1 cellular context compared by ENCODE assay signal in genomic region chr20:17525650-17526049, GRCh38.
TF ChIP-seq lines count a peak whose summit lies in the region.

No MANE protein-coding gene starts in this region.

TF ChIP-seq in K562, 482 proteins besides CTCF, POLR2A, EP300 and RAD21 (continued from another document):
- TF ChIP-seq CBFA2T2 (conservative IDR thresholded peaks at IDR 0.05) (0 out of 2 replicates have a peak, but pooled peaks have one; percentile 13), WHSC1 (IDR thresholded peaks at IDR 0.05; ENCODE audit: low read length) (no peak), ZNF76 (CRISPR knock-in tag; IDR thresholded peaks at IDR 0.05; ENCODE audit: borderline replicate concordance) (no peak), JUNB (CRISPR knock-in tag; conservative IDR thresholded peaks at IDR 0.05) (no peak), XRCC5 (IDR thresholded peaks at IDR 0.05; ENCODE audit: low read depth, low read length) (no peak), NFYB (IDR thresholded peaks at IDR 0.05; ENCODE audit: extremely low read depth, insufficient read length) (peak; percentile 9), ZBTB7A (IDR thresholded peaks at IDR 0.05; ENCODE audit: borderline replicate concordance, control insufficient read depth, low read depth, low read length) (no peak), XRCC3 (IDR thresholded peaks at IDR 0.05) (no peak), HCFC1 (IDR thresholded peaks at IDR 0.05; ENCODE audit: low read depth, low read length) (peak; percentile 78), RUNX1 (IDR thresholded peaks at IDR 0.05; ENCODE audit: low read depth) (no peak), PTTG1 (tag; IDR thresholded peaks at IDR 0.05; ENCODE audit: low read depth) (no peak), USF1 (CRISPR knock-in tag; IDR thresholded peaks at IDR 0.05) (peak; percentile 92), SAP30 (IDR thresholded peaks at IDR 0.05; ENCODE audit: borderline replicate concordance, insufficient read depth, low read depth, low read length, poor library complexity, severe bottlenecking) (no peak), ZNF395 (CRISPR knock-in tag; IDR thresholded peaks at IDR 0.05) (no peak), E4F1 (CRISPR knock-in tag; IDR thresholded peaks at IDR 0.05; ENCODE audit: borderline replicate concordance) (no peak), ZNF174 (CRISPR knock-in tag; IDR thresholded peaks at IDR 0.05) (no peak), ZNF431 (CRISPR knock-in tag; IDR thresholded peaks at IDR 0.05) (no peak), ZNF77 (CRISPR knock-in tag; IDR thresholded peaks at IDR 0.05) (no peak), SUPT5H (IDR thresholded peaks at IDR 0.05) (no peak), RAD51 (IDR thresholded peaks at IDR 0.05; ENCODE audit: borderline replicate concordance, low read depth) (peak; percentile 74), NEUROD1 (IDR thresholded peaks at IDR 0.05; ENCODE audit: borderline replicate concordance, low read depth, low read length, partially characterized antibody) (no peak), CBFA2T3 (IDR thresholded peaks at IDR 0.05) (no peak)
- TF ChIP-seq, protein P1, sequence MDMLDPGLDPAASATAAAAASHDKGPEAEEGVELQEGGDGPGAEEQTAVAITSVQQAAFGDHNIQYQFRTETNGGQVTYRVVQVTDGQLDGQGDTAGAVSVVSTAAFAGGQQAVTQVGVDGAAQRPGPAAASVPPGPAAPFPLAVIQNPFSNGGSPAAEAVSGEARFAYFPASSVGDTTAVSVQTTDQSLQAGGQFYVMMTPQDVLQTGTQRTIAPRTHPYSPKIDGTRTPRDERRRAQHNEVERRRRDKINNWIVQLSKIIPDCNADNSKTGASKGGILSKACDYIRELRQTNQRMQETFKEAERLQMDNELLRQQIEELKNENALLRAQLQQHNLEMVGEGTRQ (CRISPR knock-in tag; IDR thresholded peaks at IDR 0.05) = peak; percentile 95
